ENCODE assay signal across 1 cellular context in genomic region chr10:28997736-28998135, GRCh38.
TF ChIP-seq lines count a peak whose summit lies in the region.

No MANE protein-coding gene starts in this region.

TF ChIP-seq in HepG2, 621 proteins besides CTCF, POLR2A, EP300 and RAD21 (continued from another document):
- no peak for TF ChIP-seq ZNF280B (CRISPR knock-in tag; IDR thresholded peaks at IDR 0.05; ENCODE audit: borderline replicate concordance)
- no peak for TF ChIP-seq POLR2AphosphoS2 (IDR thresholded peaks at IDR 0.05; ENCODE audit: low read depth, low read length)
- no peak for TF ChIP-seq SOX13 (IDR thresholded peaks at IDR 0.05)
- no peak for TF ChIP-seq SOX13 (CRISPR knock-in tag; conservative IDR thresholded peaks at IDR 0.05 in 1 of 2, IDR thresholded peaks at IDR 0.05 in 1 of 2)
- TF ChIP-seq HES4 (CRISPR knock-in tag; IDR thresholded peaks at IDR 0.05; ENCODE audit: borderline replicate concordance): no peak
- TF ChIP-seq DDIT3 (CRISPR knock-in tag; IDR thresholded peaks at IDR 0.05): no peak
